In the genomic region with DNA sequence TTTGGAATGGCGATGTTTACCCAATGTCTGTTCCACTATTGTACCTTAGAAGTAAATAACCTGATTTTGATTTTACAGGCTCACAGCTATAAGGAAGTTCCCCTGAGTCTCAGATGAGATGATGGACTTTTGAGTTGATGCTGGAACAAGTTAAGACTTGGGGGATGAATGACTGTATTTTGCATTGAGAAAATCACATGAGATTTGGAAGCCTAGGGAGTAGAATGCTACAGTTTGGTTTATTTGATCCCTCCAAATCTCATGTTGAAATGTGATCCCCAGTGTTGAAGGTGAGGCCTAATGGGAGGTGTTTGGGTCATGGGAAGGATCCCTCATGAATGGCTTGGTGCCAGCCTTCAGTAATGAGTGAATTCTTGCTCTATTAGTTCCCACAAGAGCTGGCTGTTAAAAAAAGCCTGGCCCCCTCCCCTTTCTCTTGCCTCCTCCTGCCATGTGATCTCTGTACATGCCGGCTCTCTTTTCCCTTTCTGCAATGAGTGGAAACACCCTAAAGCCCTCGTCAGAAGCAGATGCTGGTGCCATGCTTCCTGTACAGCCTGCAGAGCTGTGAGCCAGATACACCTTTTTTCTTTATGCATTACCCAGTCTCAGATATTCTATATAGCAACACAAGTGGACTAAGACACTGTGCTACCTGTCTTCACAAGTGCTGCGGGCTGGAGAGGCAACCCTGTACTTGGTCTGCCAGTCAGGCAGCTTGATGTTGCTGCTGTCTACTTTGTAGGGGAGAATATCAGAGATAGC, we compare ENCODE assay signal across 27 cellular contexts.
"Had no signal": no experiment of that assay in that cellular context is flagged by ENCODE, and none has a peak within 500 bp of the region (broad histone marks: within the 10 kb centered on the region; RNA-seq: fewer than 3 reads in every experiment).

No MANE protein-coding gene starts in this region.

- DNase-seq: activated B cell treated with CpG ODN at 0.5 μM for 24 hours; activated CD4-positive, alpha-beta memory T cell treated with anti-CD3 and anti-CD28 coated beads, Interleukin-2, amount 10 ng/mL, durations not matched to agents 7 days and 5 days; activated CD4-positive, alpha-beta T cell treated with anti-CD3 and anti-CD28 coated beads for 4 hours; activated CD4-positive, alpha-beta T cell treated with anti-CD3 and anti-CD28 coated beads, Interleukin-2, amount 50 U/mL, for 1 hour; activated CD4-positive, CD25-positive, alpha-beta regulatory T cell treated with anti-CD3 and anti-CD28 coated beads, Interleukin-2, amount 50 U/mL, for 72 hours; activated CD8-positive, alpha-beta memory T cell treated with anti-CD3 and anti-CD28 coated beads for 24 hours; activated gamma-delta T cell treated with Interleukin-2 at 50 U/mL for 16 hours; activated naive CD4-positive, alpha-beta T cell treated with anti-CD3 and anti-CD28 coated beads for 36 hours; activated T-cell treated with anti-CD3 and anti-CD28 coated beads, Interleukin-2, amount 50 U/mL, for 24 hours; adrenal gland; body of pancreas; central memory CD4-positive, alpha-beta T cell; NCI-H1092 treated with DMSO at 0.1 percent for 48 hours; NCI-H1417 treated with DMSO at 0.1 percent for 48 hours; NCI-H187 treated with DMSO at 0.1 percent for 48 hours; NCI-H2081; NCI-H2227 treated with DMSO at 0.1 percent for 48 hours; NCI-H446; NCI-H510A treated with DMSO at 0.1 percent for 48 hours; SIG-M5; SW 1271; T-helper 1 cell; T-helper 2 cell; T-helper 9 cell had no signal

- ATAC-seq: activated naive CD4-positive, alpha-beta T cell treated with anti-CD3 and anti-CD28 coated beads, Interleukin-2, amount 50 U/mL, for 72 hours; body of pancreas; Panc1 had no signal

- H3K4me3 ChIP-seq: adrenal gland, body of pancreas, breast epithelium had no signal
